17 cellular contexts compared by ENCODE assay signal in genomic region chr16:23482778-23483177, GRCh38. TPM values are rescaled to one million over a fixed set of nuclear protein-coding genes. Genes with fewer than 3 reads are reported as not detected.
DNase-seq lines count a peak whose midpoint lies in the region; ATAC-seq and TF ChIP-seq lines count a peak whose summit lies in the region.
"Had no signal": no experiment of that assay in that cellular context is flagged by ENCODE, and none has a peak within 500 bp of the region (broad histone marks: within the 10 kb centered on the region; RNA-seq: fewer than 3 reads in every experiment).

No MANE protein-coding gene starts in this region.

- H3K18ac ChIP-seq in mesendoderm (ENCODE audit: low read length), result no peak overlapping the region

- no CpG with 5 or more reads among the region's 14 CpGs for WGBS in mesendoderm (ENCODE audit: extremely low coverage, insufficient coverage, low lambda C conversion rate)
- WGBS in right cardiac atrium, result 91% methylated on average over 14 of the region's 14 CpGs
- 86 to 93% methylated on average over 14 of the region's 14 CpGs for WGBS in tibial nerve, 2 donors

- H3K9me3 Mint-ChIP-seq in activated T-cell treated with anti-CD3 and anti-CD28 coated beads, Interleukin-2, amount 50 U/mL, for 24 hours, result no peaks in the 10 kb centered on the region
- no peaks in the 10 kb centered on the region for H3K9me3 Mint-ChIP-seq in naive thymus-derived CD4-positive, alpha-beta T cell

- no peaks in the 10 kb centered on the region for H3K79me1 ChIP-seq in mesendoderm (ENCODE audit: low read length)

- H3K4me2 ChIP-seq in mesendoderm (ENCODE audit: low read length), result no peak overlapping the region
- H3K4me2 ChIP-seq: SK-N-SH had no signal

- no peak for ATAC-seq in GM18505 (IDR thresholded peaks at IDR 0.05; ENCODE audit: unreplicated experiment)
- ATAC-seq in HG02571 (IDR thresholded peaks at IDR 0.05; ENCODE audit: unreplicated experiment), result peak; percentile 56
- ATAC-seq in naive thymus-derived CD4-positive, alpha-beta T cell, result peak; percentile 84
- no peak for ATAC-seq in right cardiac atrium
- ATAC-seq: activated CD4-positive, CD25-positive, alpha-beta regulatory T cell treated with anti-CD3 and anti-CD28 coated beads, Interleukin-2, amount 50 U/mL, for 24 hours had no signal

- no peak overlapping the region for H3K4ac ChIP-seq in mesendoderm (ENCODE audit: low read depth, low read length)

- no peaks in the 10 kb centered on the region for H3K27me3 ChIP-seq in naive thymus-derived CD4-positive, alpha-beta T cell (ENCODE audit: control insufficient read depth in 2 of 2, insufficient read depth in 2 of 2, low read length in 2 of 2)
- H3K27me3 ChIP-seq in mesendoderm (ENCODE audit: insufficient read depth, low read length, poor library complexity), result no peaks in the 10 kb centered on the region
- H3K27me3 ChIP-seq in right cardiac atrium (ENCODE audit: control insufficient read depth, insufficient read depth), result no peaks in the 10 kb centered on the region
- no peaks in the 10 kb centered on the region for H3K27me3 ChIP-seq in tibial nerve
- H3K27me3 ChIP-seq: stomach had no signal

- no peak overlapping the region for H3K23ac ChIP-seq in mesendoderm (ENCODE audit: low read length)

- H3K27me3 Mint-ChIP-seq in activated T-cell treated with anti-CD3 and anti-CD28 coated beads, Interleukin-2, amount 50 U/mL, for 24 hours, result no peaks in the 10 kb centered on the region
- H3K27me3 Mint-ChIP-seq in naive thymus-derived CD4-positive, alpha-beta T cell, result no peaks in the 10 kb centered on the region

- CTCF ChIA-PET in naive thymus-derived CD4-positive, alpha-beta T cell (lab: Charles Lee), result no interaction called here

- H3K36me3 ChIP-seq in naive thymus-derived CD4-positive, alpha-beta T cell (ENCODE audit: control insufficient read depth in 2 of 3, insufficient read depth in 3 of 3, low read length in 3 of 3), result peaks cover 28 to 94% (median 42%) of the 10 kb centered on the region in 3 experiments
- peaks cover 42% of the 10 kb centered on the region for H3K36me3 ChIP-seq in mesendoderm (ENCODE audit: control insufficient read depth, insufficient read depth, low read length)
- peaks cover 7 to 98% (median 73%) of the 10 kb centered on the region in 3 donors for H3K36me3 ChIP-seq in tibial nerve

- H3K27ac Mint-ChIP-seq in activated T-cell treated with anti-CD3 and anti-CD28 coated beads, Interleukin-2, amount 50 U/mL, for 24 hours, result peak overlapping the region; percentile 80
- H3K27ac Mint-ChIP-seq in naive thymus-derived CD4-positive, alpha-beta T cell, result peak overlapping the region in 3 of 9 donors; percentile 14 to 73 (median 62)

- H3K79me2 ChIP-seq in mesendoderm (ENCODE audit: control insufficient read depth, insufficient read depth, low read length), result no peaks in the 10 kb centered on the region

- H4K5ac ChIP-seq in mesendoderm (ENCODE audit: low read length), result no peak overlapping the region

- intact Hi-C loops in naive thymus-derived CD4-positive, alpha-beta T cell (cut with micrococcal nuclease), result no loop called here
- intact Hi-C loops in right cardiac atrium (cut with DNase I), result no loop called here

- H3K27ac ChIP-seq in naive thymus-derived CD4-positive, alpha-beta T cell (ENCODE audit: low read depth, low read length), result no peak overlapping the region
- H3K27ac ChIP-seq in mesendoderm (ENCODE audit: low read depth, low read length) (no peak overlapping the region), right cardiac atrium (ENCODE audit: low read length) (no peak overlapping the region), tibial nerve (no peak overlapping the region)
- H3K27ac ChIP-seq: coronary artery, stomach had no signal

- H2BK5ac ChIP-seq in mesendoderm (ENCODE audit: low read length), result no peak overlapping the region

- H3K4me1 Mint-ChIP-seq in activated T-cell treated with anti-CD3 and anti-CD28 coated beads, Interleukin-2, amount 50 U/mL, for 24 hours (ENCODE audit: low read depth), result peaks cover 5% of the 10 kb centered on the region
- peaks cover 0 to 5% (median 0%) of the 10 kb centered on the region in 7 donors for H3K4me1 Mint-ChIP-seq in naive thymus-derived CD4-positive, alpha-beta T cell

- no peak overlapping the region for H2BK15ac ChIP-seq in mesendoderm (replicated peaks; ENCODE audit: low read depth)

- TF ChIP-seq POLR2A in GM18505 (IDR thresholded peaks at IDR 0.05; ENCODE audit: borderline replicate concordance, extremely low read depth, insufficient read depth, insufficient read length), result peak; percentile 38
- no peak for TF ChIP-seq POLR2A in tibial nerve (IDR thresholded peaks at IDR 0.05)

- H3K4me3 ChIP-seq in naive thymus-derived CD4-positive, alpha-beta T cell (ENCODE audit: low read length), result no peak overlapping the region
- H3K4me3 ChIP-seq in mesendoderm (ENCODE audit: low read length) (no peak overlapping the region), right cardiac atrium (ENCODE audit: low read length) (no peak overlapping the region), tibial nerve (no peak overlapping the region)
- H3K4me3 ChIP-seq: coronary artery, stomach had no signal

- DNase-seq in activated T-cell treated with anti-CD3 and anti-CD28 coated beads, Interleukin-2, amount 50 U/mL, for 24 hours, result peak; percentile 52
- no peak for DNase-seq in naive thymus-derived CD4-positive, alpha-beta T cell
- no peak for DNase-seq in mesendoderm
- no peak for DNase-seq in right cardiac atrium
- DNase-seq in tibial nerve (ENCODE audit: low spot score in 2 of 2), result no peak
- DNase-seq in NCI-H446 (lab: John Stamatoyannopoulos, UW), result no peak
- DNase-seq: amniotic stem cell; C1 segment of cervical spinal cord; hippocampal formation; NCI-H226; SK-N-SH; stimulated activated CD4-positive, alpha-beta T cell treated with anti-CD3 and anti-CD28 coated beads, Interleukin-2, amount 100 ng/mL, for 48 hours; stomach had no signal

- no peak overlapping the region for H3K4me3 Mint-ChIP-seq in activated T-cell treated with anti-CD3 and anti-CD28 coated beads, Interleukin-2, amount 50 U/mL, for 24 hours
- no peak overlapping the region for H3K4me3 Mint-ChIP-seq in naive thymus-derived CD4-positive, alpha-beta T cell

- peaks cover 95% of the 10 kb centered on the region for H3K36me3 Mint-ChIP-seq in activated T-cell treated with anti-CD3 and anti-CD28 coated beads, Interleukin-2, amount 50 U/mL, for 24 hours (ENCODE audit: low read depth)
- H3K36me3 Mint-ChIP-seq in naive thymus-derived CD4-positive, alpha-beta T cell, result peaks cover 18 to 60% (median 24%) of the 10 kb centered on the region in 5 donors

- H3K4me1 ChIP-seq in naive thymus-derived CD4-positive, alpha-beta T cell (ENCODE audit: control insufficient read depth in 2 of 2, insufficient read depth in 2 of 2, low read length in 2 of 2), result peaks cover 0 to 20% of the 10 kb centered on the region in 2 donors
- H3K4me1 ChIP-seq in mesendoderm (ENCODE audit: control insufficient read depth, low read depth, low read length) (no peaks in the 10 kb centered on the region), right cardiac atrium (ENCODE audit: control insufficient read depth, insufficient read depth, low read length) (peaks cover 3% of the 10 kb centered on the region), tibial nerve (no peaks in the 10 kb centered on the region)
- H3K4me1 ChIP-seq: stomach had no signal

- H3K9me3 ChIP-seq in naive thymus-derived CD4-positive, alpha-beta T cell (ENCODE audit: control insufficient read depth in 2 of 3, low read length in 3 of 3), result no peaks in the 10 kb centered on the region
- H3K9me3 ChIP-seq in right cardiac atrium (ENCODE audit: control insufficient read depth, low read length), result no peaks in the 10 kb centered on the region
- no peaks in the 10 kb centered on the region for H3K9me3 ChIP-seq in tibial nerve
- H3K9me3 ChIP-seq: SK-N-SH, stomach had no signal

- POLR2A ChIA-PET in naive thymus-derived CD4-positive, alpha-beta T cell (lab: Charles Lee), result interaction anchor here (0.7 kb wide), 1 partner anchor 8 kb away, joined by 3 read pairs; no protein-coding TSS in a partner anchor

- H3K56ac ChIP-seq in mesendoderm (ENCODE audit: low read length), result no peak overlapping the region

- no peak overlapping the region for H2BK120ac ChIP-seq in mesendoderm (ENCODE audit: low read depth, low read length)

- H3K9ac ChIP-seq in mesendoderm (ENCODE audit: low read length), result no peak overlapping the region
- H3K9ac ChIP-seq: SK-N-SH had no signal

- no peak for TF ChIP-seq CTCF in tibial nerve (IDR thresholded peaks at IDR 0.05)

- H2AK5ac ChIP-seq in mesendoderm (ENCODE audit: low read length), result no peak overlapping the region

- H4K8ac ChIP-seq in mesendoderm (ENCODE audit: low read depth, low read length), result no peak overlapping the region

- no peak for TF ChIP-seq EP300 in tibial nerve (IDR thresholded peaks at IDR 0.05)

RNA-seq across cellular contexts. Expression of gene GGA2, which starts 27.5 kb away (rescaled TPM):
- total RNA-seq in naive thymus-derived CD4-positive, alpha-beta T cell, result 100 to 1,000 TPM in 4 of 5 experiments, 10 to 100 TPM in 1; 99.3 to 138 (median 104) TPM
- polyA plus RNA-seq in naive thymus-derived CD4-positive, alpha-beta T cell, result 10 to 100 TPM; 41.7 to 44.6 TPM
- 34.7 TPM for polyA plus RNA-seq in mesendoderm (2013, experiment 1 of 2)
- 35.7 TPM for polyA plus RNA-seq in mesendoderm (2013, experiment 2 of 2)
- 10 to 100 TPM; 49.0 to 67.2 (median 56.4) TPM for total RNA-seq in right cardiac atrium
- polyA plus RNA-seq in right cardiac atrium, result 20.4 TPM
- 10 to 100 TPM; 29.9 to 40.6 (median 36.8) TPM for total RNA-seq in tibial nerve

RNA-seq across cellular contexts. Expression of gene COG7, which starts 29.8 kb away (rescaled TPM):
- 10 to 100 TPM; 16.1 to 28.4 (median 22.6) TPM for total RNA-seq in naive thymus-derived CD4-positive, alpha-beta T cell
- 10 to 100 TPM in 1 of 2 donors, 1 to 10 TPM in 1; 9.6 to 12.9 TPM for polyA plus RNA-seq in naive thymus-derived CD4-positive, alpha-beta T cell
- 8.5 TPM for polyA plus RNA-seq in mesendoderm (2013, experiment 1 of 2)
- 8.7 TPM for polyA plus RNA-seq in mesendoderm (2013, experiment 2 of 2)
- total RNA-seq in right cardiac atrium, result 10 to 100 TPM; 11.7 to 13.8 (median 13.0) TPM
- 13.0 TPM for polyA plus RNA-seq in right cardiac atrium
- total RNA-seq in tibial nerve, result 10 to 100 TPM; 21.6 to 35.7 (median 24.8) TPM

Comparison
In these comparisons a context has a peak if more than half of its experiments do, and no peak if none do; other contexts are left out.
1. ATAC-seq: peak in HG02571 (single experiment) and naive thymus-derived CD4-positive, alpha-beta T cell (single experiment); none in GM18505 (single experiment) and right cardiac atrium (0 of 2).